ENCODE assay signal across 10 cellular contexts in the genomic region with DNA sequence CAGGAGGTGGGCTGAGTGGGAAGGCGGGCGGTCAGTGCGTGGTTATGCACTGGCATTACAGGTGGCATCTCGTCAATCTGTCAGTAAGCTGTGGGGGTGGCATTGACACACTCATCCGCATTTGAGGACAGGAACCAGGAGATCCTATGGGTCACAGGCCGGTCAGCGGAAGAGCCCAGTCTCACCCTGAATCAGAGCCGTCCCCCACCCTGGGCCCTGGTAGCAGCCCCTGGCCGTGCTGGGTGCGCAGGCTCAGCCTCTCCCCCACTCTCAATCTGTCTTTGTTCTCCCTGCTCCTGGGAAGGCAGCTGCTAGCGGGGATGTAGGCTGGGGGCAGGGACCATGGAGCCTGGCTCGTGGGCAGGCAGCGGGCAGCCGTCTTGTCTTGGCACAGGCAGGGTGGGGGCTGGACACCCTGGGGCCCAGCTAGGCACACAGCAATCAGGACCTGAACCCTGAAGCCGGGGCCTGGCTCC. TPM values are rescaled to one million over a fixed set of nuclear protein-coding genes. Genes with fewer than 3 reads are reported as not detected.
DNase-seq lines count a peak whose midpoint lies in the region; ATAC-seq and TF ChIP-seq lines count a peak whose summit lies in the region.
"Had no signal": no experiment of that assay in that cellular context is flagged by ENCODE, and none has a peak within 500 bp of the region (broad histone marks: within the 10 kb centered on the region; RNA-seq: fewer than 3 reads in every experiment).

No MANE protein-coding gene starts in this region.

- H3K27ac Mint-ChIP-seq in activated T-cell treated with anti-CD3 and anti-CD28 coated beads, Interleukin-2, amount 50 U/mL, for 72 hours: peak overlapping the region; percentile 58
- peak overlapping the region; percentile 92 for H3K27ac Mint-ChIP-seq in activated naive CD8-positive, alpha-beta T cell treated with anti-CD3 and anti-CD28 coated beads, Interleukin-2, amount 10 ng/mL, durations not matched to agents 7 days and 5 days

- POLR2A ChIA-PET in activated naive CD8-positive, alpha-beta T cell treated with anti-CD3 and anti-CD28 coated beads, Interleukin-2, amount 10 ng/mL, durations not matched to agents 7 days and 5 days (lab: Charles Lee): interaction anchor here (0.7 to 2.5 kb wide), 5 partner anchors 10 to 482 kb away, joined by 3 to 9 read pairs (median 6); no protein-coding TSS in a partner anchor

- H3K9me3 ChIP-seq in lung (ENCODE audit: control insufficient read depth in 2 of 2, insufficient read depth in 1 of 2, low read length in 1 of 2) (no peaks in the 10 kb centered on the region), tibial artery (no peaks in the 10 kb centered on the region)
- H3K9me3 ChIP-seq: Caco-2 had no signal

- intact Hi-C loops in tibial artery (cut with DNase I; ENCODE audit: low total_unique reads): no loop called here

- peaks cover 37% of the 10 kb centered on the region for H3K4me1 Mint-ChIP-seq in activated T-cell treated with anti-CD3 and anti-CD28 coated beads, Interleukin-2, amount 50 U/mL, for 72 hours (ENCODE audit: low read depth)
- H3K4me1 Mint-ChIP-seq in activated naive CD8-positive, alpha-beta T cell treated with anti-CD3 and anti-CD28 coated beads, Interleukin-2, amount 10 ng/mL, durations not matched to agents 7 days and 5 days: peaks cover 24% of the 10 kb centered on the region

- H3K27me3 Mint-ChIP-seq in activated T-cell treated with anti-CD3 and anti-CD28 coated beads, Interleukin-2, amount 50 U/mL, for 72 hours (ENCODE audit: low read depth): no peaks in the 10 kb centered on the region
- no peaks in the 10 kb centered on the region for H3K27me3 Mint-ChIP-seq in activated naive CD8-positive, alpha-beta T cell treated with anti-CD3 and anti-CD28 coated beads, Interleukin-2, amount 10 ng/mL, durations not matched to agents 7 days and 5 days

- no peak for ATAC-seq in activated T-cell treated with anti-CD3 and anti-CD28 coated beads, Interleukin-2, amount 50 U/mL, for 72 hours (replicated peaks in 1 of 2)
- ATAC-seq in activated naive CD8-positive, alpha-beta T cell treated with anti-CD3 and anti-CD28 coated beads, Interleukin-2, amount 10 ng/mL, durations not matched to agents 7 days and 5 days (ENCODE audit: low read depth): no peak
- ATAC-seq in lung (ENCODE audit: insufficient read depth, low FRiP score): no peak
- ATAC-seq in omental fat pad (ENCODE audit: low FRiP score): no peak

- peak overlapping the region; percentile 3 to 75 for H3K27ac ChIP-seq in lung (ENCODE audit: low read depth in 1 of 2, low read length in 1 of 2)
- H3K27ac ChIP-seq in tibial artery: peak overlapping the region; percentile 88 to 93
- H3K27ac ChIP-seq: SK-N-MC had no signal

- no peaks in the 10 kb centered on the region for H3K27me3 ChIP-seq in lung (ENCODE audit: control insufficient read depth, insufficient read depth)
- H3K27me3 ChIP-seq in tibial artery: no peaks in the 10 kb centered on the region

- peak overlapping the region; percentile 65 to 66 for H3K4me3 Mint-ChIP-seq in activated T-cell treated with anti-CD3 and anti-CD28 coated beads, Interleukin-2, amount 50 U/mL, for 72 hours
- peak overlapping the region; percentile 72 for H3K4me3 Mint-ChIP-seq in activated naive CD8-positive, alpha-beta T cell treated with anti-CD3 and anti-CD28 coated beads, Interleukin-2, amount 10 ng/mL, durations not matched to agents 7 days and 5 days

- no peak for DNase-seq in activated T-cell treated with anti-CD3 and anti-CD28 coated beads, Interleukin-2, amount 50 U/mL, for 72 hours
- no peak for DNase-seq in activated T-cell treated with anti-CD3 and anti-CD28 coated beads for 4 hours
- no peak for DNase-seq in activated naive CD8-positive, alpha-beta T cell treated with anti-CD3 and anti-CD28 coated beads, Interleukin-2, amount 10 ng/mL, durations not matched to agents 7 days and 5 days
- DNase-seq in lung (ENCODE audit: low spot score): no peak
- DNase-seq in tibial artery: no peak
- DNase-seq in RKO (ENCODE audit: low spot score): no peak
- no peak for DNase-seq in omental fat pad (ENCODE audit: low spot score)
- DNase-seq in NCI-H345 treated with DMSO at 0.1 percent for 48 hours (lab: John Stamatoyannopoulos, UW; ENCODE audit: unreplicated experiment): no peak
- DNase-seq: Caco-2 had no signal

- H3K4me1 ChIP-seq in lung (ENCODE audit: control insufficient read depth in 2 of 2, insufficient read depth in 2 of 2, low read length in 2 of 2): peaks cover 10 to 72% of the 10 kb centered on the region in 2 donors
- H3K4me1 ChIP-seq in tibial artery: peaks cover 23 to 95% (median 93%) of the 10 kb centered on the region in 4 donors

- H3K4me3 ChIP-seq in lung (no peak overlapping the region), tibial artery (no peak overlapping the region)
- H3K4me3 ChIP-seq: SK-N-MC had no signal

- TF ChIP-seq CTCF in lung (IDR thresholded peaks at IDR 0.05; ENCODE audit: control extremely low read depth, extremely low read depth) (no peak), tibial artery (IDR thresholded peaks at IDR 0.05) (no peak), omental fat pad (IDR thresholded peaks at IDR 0.05) (no peak)

- no peaks in the 10 kb centered on the region for H3K9me3 Mint-ChIP-seq in activated T-cell treated with anti-CD3 and anti-CD28 coated beads, Interleukin-2, amount 50 U/mL, for 72 hours
- H3K9me3 Mint-ChIP-seq in activated naive CD8-positive, alpha-beta T cell treated with anti-CD3 and anti-CD28 coated beads, Interleukin-2, amount 10 ng/mL, durations not matched to agents 7 days and 5 days: no peaks in the 10 kb centered on the region

- H3K36me3 Mint-ChIP-seq in activated T-cell treated with anti-CD3 and anti-CD28 coated beads, Interleukin-2, amount 50 U/mL, for 72 hours (ENCODE audit: insufficient read depth in 2 of 2): no peaks in the 10 kb centered on the region
- peaks cover 2% of the 10 kb centered on the region for H3K36me3 Mint-ChIP-seq in activated naive CD8-positive, alpha-beta T cell treated with anti-CD3 and anti-CD28 coated beads, Interleukin-2, amount 10 ng/mL, durations not matched to agents 7 days and 5 days

- 75 to 78% methylated on average over 15 of the region's 15 CpGs for WGBS in lung, 2 donors

- peaks cover 0 to 15% of the 10 kb centered on the region in 2 donors for H3K36me3 ChIP-seq in lung (ENCODE audit: control insufficient read depth in 2 of 2, insufficient read depth in 2 of 2, low read length in 2 of 2)
- H3K36me3 ChIP-seq in tibial artery: peaks cover 0 to 15% (median 10%) of the 10 kb centered on the region in 3 donors

RNA-seq across cellular contexts. Expression of gene INF2, which starts 5.1 kb away (rescaled TPM):
- total RNA-seq in activated T-cell treated with anti-CD3 and anti-CD28 coated beads, Interleukin-2, amount 50 U/mL, for 72 hours: 10 to 100 TPM; 37.6 to 38.8 TPM
- 100 to 1,000 TPM; 107 to 110 TPM for total RNA-seq in activated naive CD8-positive, alpha-beta T cell treated with anti-CD3 and anti-CD28 coated beads, Interleukin-2, amount 10 ng/mL, durations not matched to agents 7 days and 5 days
- total RNA-seq in lung (100 to 1,000 TPM in 1 of 2 donors, 10 to 100 TPM in 1; 46.1 to 119 TPM), omental fat pad (100 to 1,000 TPM in 1 of 4 donors, 10 to 100 TPM in 3; 50.9 to 104 (median 87.5) TPM)
- 100 to 1,000 TPM in 1 of 2 donors, 10 to 100 TPM in 1; 49.4 to 107 TPM for polyA plus RNA-seq in lung

RNA-seq across cellular contexts. Expression of gene ADSS1, which starts 29.5 kb away (rescaled TPM):
- total RNA-seq in activated T-cell treated with anti-CD3 and anti-CD28 coated beads, Interleukin-2, amount 50 U/mL, for 72 hours: 1 to 10 TPM; 4.6 to 6.1 TPM
- total RNA-seq in activated naive CD8-positive, alpha-beta T cell treated with anti-CD3 and anti-CD28 coated beads, Interleukin-2, amount 10 ng/mL, durations not matched to agents 7 days and 5 days: 1 to 10 TPM; 2.4 to 2.8 TPM
- total RNA-seq in lung: 1 to 10 TPM; 8.0 to 9.3 TPM
- 1 to 10 TPM; 5.3 to 6.1 TPM for polyA plus RNA-seq in lung
- total RNA-seq in omental fat pad: 10 to 100 TPM in 1 of 4 donors, 1 to 10 TPM in 3; 3.7 to 26.0 (median 5.6) TPM

RNA-seq across cellular contexts. Expression of gene SIVA1, which starts 58.4 kb away (rescaled TPM):
- total RNA-seq in activated T-cell treated with anti-CD3 and anti-CD28 coated beads, Interleukin-2, amount 50 U/mL, for 72 hours: 10 to 100 TPM; 72.9 TPM
- 100 to 1,000 TPM; 110 to 126 TPM for total RNA-seq in activated naive CD8-positive, alpha-beta T cell treated with anti-CD3 and anti-CD28 coated beads, Interleukin-2, amount 10 ng/mL, durations not matched to agents 7 days and 5 days
- total RNA-seq in lung (10 to 100 TPM; 67.5 to 91.8 TPM), omental fat pad (100 to 1,000 TPM; 141 to 262 (median 167) TPM)
- polyA plus RNA-seq in lung: 100 to 1,000 TPM; 164 to 212 TPM
